20 cellular contexts compared by ENCODE assay signal in genomic region chr22:43532301-43533050, GRCh38.
A peak's percentile ranks its signal among the peaks of the same experiment; 100 is the strongest.
DNase-seq lines count a peak whose midpoint lies in the region; ATAC-seq and TF ChIP-seq lines count a peak whose summit lies in the region.
"Had no signal": no experiment of that assay in that cellular context is flagged by ENCODE, and none has a peak within 500 bp of the region (broad histone marks: within the 10 kb centered on the region; RNA-seq: fewer than 3 reads in every experiment).

No MANE protein-coding gene starts in this region.

- H2BK12ac ChIP-seq in neuronal stem cell (ENCODE audit: low read length) = no peak overlapping the region

- H3K4me1 ChIP-seq in HEK293 (ENCODE audit: control insufficient read depth, insufficient read depth, low read length) = no peaks in the 10 kb centered on the region
- peaks cover 0 to 1% of the 10 kb centered on the region in 2 donors for H3K4me1 ChIP-seq in neuronal stem cell (ENCODE audit: control insufficient read depth in 2 of 2, insufficient read depth in 1 of 2, low read depth in 1 of 2, low read length in 2 of 2)
- no peaks in the 10 kb centered on the region for H3K4me1 ChIP-seq in mesendoderm (ENCODE audit: control insufficient read depth, low read depth, low read length)
- H3K4me1 ChIP-seq: A549, BE2C had no signal

- no peak overlapping the region for H3K9ac ChIP-seq in neuronal stem cell (ENCODE audit: low read depth, low read length, poor library complexity)
- H3K9ac ChIP-seq in mesendoderm (ENCODE audit: low read length) = no peak overlapping the region
- H3K9ac ChIP-seq: BLaER1 treated with 17β-estradiol and CSF1 and Interleukin-3, amounts not matched to agents 10 nM and 100 nM had no signal

- H2BK5ac ChIP-seq in neuronal stem cell (ENCODE audit: low read length) = peak overlapping the region; percentile 63
- no peak overlapping the region for H2BK5ac ChIP-seq in mesendoderm (ENCODE audit: low read length)

- CTCF ChIA-PET in HEK293 (lab: Yijun Ruan, JAX) = interaction anchor here (0.5 kb wide), 1 partner anchor 11 kb away, joined by 3 read pairs; no protein-coding TSS in a partner anchor

- H3K27me3 ChIP-seq in neuronal stem cell (ENCODE audit: control insufficient read depth in 3 of 3, insufficient read depth in 3 of 3, low read depth in 1 of 3, low read length in 3 of 3) = no peaks in the 10 kb centered on the region
- H3K27me3 ChIP-seq in mesendoderm (ENCODE audit: insufficient read depth, low read length, poor library complexity) = no peaks in the 10 kb centered on the region
- H3K27me3 ChIP-seq: BE2C; BLaER1 treated with 17β-estradiol and CSF1 and Interleukin-3, amounts not matched to agents 10 nM and 100 nM had no signal

- no peaks in the 10 kb centered on the region for H3K36me3 ChIP-seq in HEK293 (ENCODE audit: control insufficient read depth in 2 of 2, insufficient read depth in 1 of 2, low read length in 2 of 2)
- H3K36me3 ChIP-seq in neuronal stem cell (replicated peaks in 1 of 2; ENCODE audit: control insufficient read depth in 2 of 2, insufficient read depth in 2 of 2, low read length in 2 of 2) = no peaks in the 10 kb centered on the region
- H3K36me3 ChIP-seq in mesendoderm (ENCODE audit: control insufficient read depth, insufficient read depth, low read length) = no peaks in the 10 kb centered on the region
- H3K36me3 ChIP-seq: BE2C; BLaER1 treated with 17β-estradiol and CSF1 and Interleukin-3, amounts not matched to agents 10 nM and 100 nM had no signal

- POLR2A ChIA-PET in HEK293 (lab: Yijun Ruan, JAX) = interaction anchor here (0.5 kb wide), 1 partner anchor 12 kb away, joined by 3 read pairs; no protein-coding TSS in a partner anchor

- no peak overlapping the region for H3K4ac ChIP-seq in neuronal stem cell (ENCODE audit: low read length)
- no peak overlapping the region for H3K4ac ChIP-seq in mesendoderm (ENCODE audit: low read depth, low read length)

- TF ChIP-seq CTCF in HEK293 (tag by site-specific recombination; IDR thresholded peaks at IDR 0.05) = no peak

- H4K91ac ChIP-seq in neuronal stem cell (ENCODE audit: low read depth, low read length, poor library complexity) = no peak overlapping the region

- H3K23ac ChIP-seq in neuronal stem cell (ENCODE audit: low read depth, low read length, poor library complexity) (no peak overlapping the region), mesendoderm (ENCODE audit: low read length) (no peak overlapping the region)

- H4K8ac ChIP-seq in neuronal stem cell (ENCODE audit: low read depth, low read length) (no peak overlapping the region), mesendoderm (ENCODE audit: low read depth, low read length) (no peak overlapping the region)

- H3K18ac ChIP-seq in neuronal stem cell (ENCODE audit: low read length) = no peak overlapping the region
- H3K18ac ChIP-seq in mesendoderm (ENCODE audit: low read length) = no peak overlapping the region

- H3K79me1 ChIP-seq in neuronal stem cell (ENCODE audit: low read depth, low read length) (no peaks in the 10 kb centered on the region), mesendoderm (ENCODE audit: low read length) (no peaks in the 10 kb centered on the region)

- H2BK15ac ChIP-seq in neuronal stem cell (ENCODE audit: low read length) = no peak overlapping the region
- H2BK15ac ChIP-seq in mesendoderm (replicated peaks; ENCODE audit: low read depth) = no peak overlapping the region

- no peak overlapping the region for H3K14ac ChIP-seq in neuronal stem cell (ENCODE audit: low read length)

- no peaks in the 10 kb centered on the region for H3K79me2 ChIP-seq in mesendoderm (ENCODE audit: control insufficient read depth, insufficient read depth, low read length)

- H3K56ac ChIP-seq in mesendoderm (ENCODE audit: low read length) = no peak overlapping the region

- H2BK120ac ChIP-seq in neuronal stem cell (ENCODE audit: low read depth, low read length) (no peak overlapping the region), mesendoderm (ENCODE audit: low read depth, low read length) (no peak overlapping the region)

- H3K27ac ChIP-seq in HEK293 (ENCODE audit: extremely low read depth, low read depth, low read length) (no peak overlapping the region), neuronal stem cell (replicated peaks; ENCODE audit: low read length) (no peak overlapping the region), mesendoderm (ENCODE audit: low read depth, low read length) (no peak overlapping the region)
- H3K27ac ChIP-seq: A549; BLaER1 treated with 17β-estradiol and CSF1 and Interleukin-3, amounts not matched to agents 10 nM and 100 nM had no signal

- no CpG with 5 or more reads among the region's 17 CpGs for WGBS in neuronal stem cell (ENCODE audit: extremely low coverage in 2 of 2, insufficient read length in 2 of 2, insufficient replicate concordance in 1 of 2), 2 donors
- WGBS in mesendoderm (ENCODE audit: extremely low coverage, insufficient coverage, low lambda C conversion rate) = no CpG with 5 or more reads among the region's 17 CpGs

- H4K5ac ChIP-seq in mesendoderm (ENCODE audit: low read length) = no peak overlapping the region

- no peak for ATAC-seq in GM19324 (IDR thresholded peaks at IDR 0.05; ENCODE audit: low FRiP score, unreplicated experiment)
- ATAC-seq: A549, GM23338, HCT116 had no signal

- H2AK5ac ChIP-seq in neuronal stem cell (ENCODE audit: low read depth, low read length) = no peak overlapping the region
- no peak overlapping the region for H2AK5ac ChIP-seq in mesendoderm (ENCODE audit: low read length)

- H3K4me3 ChIP-seq in HEK293 (ENCODE audit: low read depth, low read length) (no peak overlapping the region), neuronal stem cell (ENCODE audit: low read length in 2 of 2) (no peak overlapping the region), mesendoderm (ENCODE audit: low read length) (no peak overlapping the region)
- H3K4me3 ChIP-seq: A549; BLaER1 treated with 17β-estradiol and CSF1 and Interleukin-3, amounts not matched to agents 10 nM and 100 nM; GM23338 had no signal

- H3K9me3 ChIP-seq in HEK293 (ENCODE audit: control insufficient read depth, insufficient read depth, low read depth, low read length) (no peaks in the 10 kb centered on the region), neuronal stem cell (replicated peaks in 1 of 2; ENCODE audit: control insufficient read depth in 2 of 2, insufficient read depth in 1 of 2, low read depth in 1 of 2, low read length in 2 of 2) (peaks cover 4 to 5% of the 10 kb centered on the region in 2 donors)
- H3K9me3 ChIP-seq: A549; BE2C; BLaER1 treated with 17β-estradiol and CSF1 and Interleukin-3, amounts not matched to agents 10 nM and 100 nM had no signal

- DNase-seq in DMS79 (lab: John Stamatoyannopoulos, UW) = peak; percentile 66
- DNase-seq in neuronal stem cell (ENCODE audit: low spot score) = no peak
- no peak for DNase-seq in UCSD-AML1 (lab: John Stamatoyannopoulos, UW; ENCODE audit: unreplicated experiment)
- DNase-seq in mesendoderm = no peak
- DNase-seq: 8988T; ACHN; AML-193; BE2C; CD4-positive, alpha-beta T cell; CD8-positive, alpha-beta memory T cell; DMS 273 treated with DMSO at 0.1 percent for 48 hours; DND-41; H9; HFFc6 had no signal

- H3K4me2 ChIP-seq in neuronal stem cell (ENCODE audit: insufficient read depth, low read length, poor library complexity, severe bottlenecking) (no peak overlapping the region), mesendoderm (ENCODE audit: low read length) (no peak overlapping the region)
- H3K4me2 ChIP-seq: A549; BLaER1 treated with 17β-estradiol and CSF1 and Interleukin-3, amounts not matched to agents 10 nM and 100 nM; GM23338 had no signal

- no peak overlapping the region for H2AFZ ChIP-seq in neuronal stem cell (ENCODE audit: low read length)
- H2AFZ ChIP-seq: GM23338 had no signal

TF ChIP-seq in HEK293, 187 proteins besides CTCF, POLR2A, EP300 and RAD21:
- TF ChIP-seq MZF1 (tag by site-specific recombination; IDR thresholded peaks at IDR 0.05; ENCODE audit: borderline replicate concordance) = no peak
- TF ChIP-seq KLF1 (tag by site-specific recombination; IDR thresholded peaks at IDR 0.05) = peak; percentile 65
